8 cellular contexts compared by ENCODE assay signal in the genomic region with DNA sequence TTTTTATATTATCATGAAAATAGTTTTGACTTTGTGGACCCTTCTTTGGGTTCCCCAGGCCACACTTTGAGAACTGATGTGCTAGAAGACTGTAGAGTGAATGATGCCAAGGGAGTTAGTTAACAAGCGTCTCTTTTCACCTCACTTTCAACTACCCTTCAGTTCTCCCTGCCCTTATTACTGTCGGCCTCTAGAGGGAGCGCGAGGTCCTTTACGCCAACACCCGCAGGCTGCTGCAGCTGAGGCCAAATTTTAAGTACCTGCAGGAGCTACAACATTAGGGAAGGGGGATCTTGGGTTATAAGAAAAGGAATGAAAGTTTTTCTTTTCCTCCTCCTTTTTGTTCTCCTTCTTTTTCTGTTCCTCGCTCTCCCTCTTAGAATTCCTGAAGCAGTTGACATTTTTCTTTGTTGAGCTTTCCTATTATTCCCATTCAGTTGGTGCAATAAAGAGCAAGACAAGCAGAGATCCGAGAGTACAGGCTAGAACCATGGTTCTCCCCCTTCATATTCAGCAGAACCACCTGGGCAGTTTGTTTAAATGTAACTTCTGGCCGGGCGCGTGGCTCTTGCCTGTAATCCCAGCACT.
DNase-seq lines count a peak whose midpoint lies in the region; ATAC-seq and TF ChIP-seq lines count a peak whose summit lies in the region.

No MANE protein-coding gene starts in this region.

- TF ChIP-seq EP300 in gastroesophageal sphincter (IDR thresholded peaks at IDR 0.05) (no peak), tibial nerve (IDR thresholded peaks at IDR 0.05) (peak in 1 of 2 donors; percentile 23)

- H3K4me1 Mint-ChIP-seq in osteocyte (ENCODE audit: unreplicated experiment) = no peaks in the 10 kb centered on the region

- no peaks in the 10 kb centered on the region for H3K36me3 Mint-ChIP-seq in osteocyte (ENCODE audit: unreplicated experiment)

- 18 to 21% methylated on average over 8 to 10 of the region's 11 CpGs for WGBS in gastroesophageal sphincter (ENCODE audit: low coverage in 1 of 2), 2 donors
- 31 to 33% methylated on average over 11 of the region's 11 CpGs for WGBS in tibial nerve, 2 donors

- H3K4me3 ChIP-seq in SJCRH30 (no peak overlapping the region), gastroesophageal sphincter (no peak overlapping the region), tibial nerve (no peak overlapping the region)

- TF ChIP-seq CTCF in gastroesophageal sphincter (IDR thresholded peaks at IDR 0.05) = peak; percentile 79 to 93 (median 89)
- peak; percentile 98 for TF ChIP-seq CTCF in osteocyte (IDR thresholded peaks at IDR 0.05)
- peak; percentile 69 to 92 (median 88) for TF ChIP-seq CTCF in tibial nerve (IDR thresholded peaks at IDR 0.05)

- H3K9me3 Mint-ChIP-seq in osteocyte (ENCODE audit: unreplicated experiment) = no peaks in the 10 kb centered on the region

- no peak overlapping the region for H3K4me3 Mint-ChIP-seq in osteocyte (ENCODE audit: unreplicated experiment)

- ATAC-seq in GM21576 (IDR thresholded peaks at IDR 0.05; ENCODE audit: unreplicated experiment) = peak; percentile 82
- peak; percentile 81 for ATAC-seq in gastroesophageal sphincter

- no peaks in the 10 kb centered on the region for H3K36me3 ChIP-seq in SJCRH30
- H3K36me3 ChIP-seq in gastroesophageal sphincter = no peaks in the 10 kb centered on the region
- no peaks in the 10 kb centered on the region for H3K36me3 ChIP-seq in tibial nerve

- H3K27me3 ChIP-seq in SJCRH30 = no peaks in the 10 kb centered on the region
- no peaks in the 10 kb centered on the region for H3K27me3 ChIP-seq in gastroesophageal sphincter
- H3K27me3 ChIP-seq in tibial nerve = no peaks in the 10 kb centered on the region

- H3K27ac Mint-ChIP-seq in osteocyte (ENCODE audit: unreplicated experiment) = no peak overlapping the region

- H3K4me1 ChIP-seq in SJCRH30 (no peaks in the 10 kb centered on the region), gastroesophageal sphincter (no peaks in the 10 kb centered on the region), tibial nerve (peaks cover 0 to 6% (median 0%) of the 10 kb centered on the region in 4 donors)

- DNase-seq in EL = peak; percentile 61
- peak; percentile 65 for DNase-seq in KBM-7
- peak; percentile 54 to 81 for DNase-seq in SJCRH30
- DNase-seq in activated effector memory CD4-positive, alpha-beta T cell treated with Interleukin-2 at 50 U/mL for 16 hours = peak; percentile 54
- peak; percentile 86 for DNase-seq in osteocyte (ENCODE audit: extremely low spot score, unreplicated experiment)
- peak; percentile 44 to 61 for DNase-seq in tibial nerve (ENCODE audit: low spot score in 2 of 2)

- TF ChIP-seq POLR2A in gastroesophageal sphincter (IDR thresholded peaks at IDR 0.05) = no peak
- no peak for TF ChIP-seq POLR2A in tibial nerve (IDR thresholded peaks at IDR 0.05)

- H3K27me3 Mint-ChIP-seq in osteocyte (ENCODE audit: unreplicated experiment) = peaks cover 42% of the 10 kb centered on the region

- no peak overlapping the region for H3K27ac ChIP-seq in SJCRH30
- H3K27ac ChIP-seq in gastroesophageal sphincter = no peak overlapping the region
- H3K27ac ChIP-seq in tibial nerve = no peak overlapping the region

- in situ Hi-C loops in KBM-7 (cut with MboI; ENCODE audit: low pct_unique_long_range_greater_than_20kb, low sequenced_read_pairs) = loop anchor here (25.0 kb wide), 2 partner anchors 244 to 306 kb away; no protein-coding TSS in a partner anchor

- H3K9me3 ChIP-seq in SJCRH30 (replicated peaks) (no peaks in the 10 kb centered on the region), gastroesophageal sphincter (no peaks in the 10 kb centered on the region), tibial nerve (no peaks in the 10 kb centered on the region)
